ENCODE assay signal across 28 cellular contexts in the genomic region with DNA sequence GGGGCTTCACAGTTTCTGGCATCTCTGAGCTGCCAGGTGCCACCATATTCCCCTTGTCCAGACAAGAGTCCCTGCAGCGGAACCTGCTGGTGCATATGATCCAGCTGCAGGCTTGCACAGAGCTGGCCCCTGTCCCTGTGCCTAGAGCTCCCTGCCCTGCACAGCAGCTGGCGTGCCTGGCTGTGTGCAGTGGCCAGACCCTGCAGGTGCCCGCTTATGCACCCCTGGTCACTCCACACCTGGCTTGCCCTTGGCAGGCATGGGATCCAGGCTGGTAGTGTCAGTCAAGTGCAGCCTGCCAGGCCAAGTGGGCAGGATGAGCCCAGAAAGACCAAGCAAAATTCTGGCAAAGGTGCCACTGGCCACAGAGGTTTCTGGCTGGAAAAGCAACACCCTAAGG.
"Had no signal": no experiment of that assay in that cellular context is flagged by ENCODE, and none has a peak within 500 bp of the region (broad histone marks: within the 10 kb centered on the region; RNA-seq: fewer than 3 reads in every experiment).

No MANE protein-coding gene starts in this region.

- H3K4me3 ChIP-seq: coronary artery, dorsolateral prefrontal cortex, esophagus muscularis mucosa, gastrocnemius medialis had no signal

- DNase-seq: activated B cell treated with CpG ODN at 0.5 μM for 24 hours; activated CD4-positive, alpha-beta memory T cell treated with anti-CD3 and anti-CD28 coated beads for 36 hours; activated CD4-positive, alpha-beta T cell treated with anti-CD3 and anti-CD28 coated beads for 48 hours; activated CD8-positive, alpha-beta memory T cell treated with anti-CD3 and anti-CD28 coated beads, Interleukin-2, amount 50 U/mL, for 48 hours; activated effector memory CD4-positive, alpha-beta T cell treated with Interleukin-2 at 50 U/mL for 16 hours; activated gamma-delta T cell treated with Interleukin-2 at 50 U/mL for 16 hours; activated naive CD4-positive, alpha-beta T cell treated with anti-CD3 and anti-CD28 coated beads, Interleukin-2, amount 50 U/mL, for 16 hours; activated naive CD4-positive, alpha-beta T cell treated with Interleukin-2 at 50 U/mL for 16 hours; activated T-cell treated with anti-CD3 and anti-CD28 coated beads for 4 hours; activated T-cell treated with anti-CD3 and anti-CD28 coated beads, Interleukin-2, amount 50 U/mL, for 4 hours; amniotic stem cell; anterior cingulate cortex; brain microvascular endothelial cell; dorsolateral prefrontal cortex; effector memory CD4-positive, alpha-beta T cell; endodermal cell; erythroblast; foreskin keratinocyte; glutamatergic neuron; T-helper 1 cell; T-helper 17 cell; T1000; WERI-Rb-1 had no signal

- ATAC-seq: activated CD4-positive, CD25-positive, alpha-beta regulatory T cell treated with anti-CD3 and anti-CD28 coated beads, Interleukin-2, amount 50 U/mL, for 24 hours; activated T-cell treated with anti-CD3 and anti-CD28 coated beads, Interleukin-2, amount 50 U/mL, for 4 hours; activated T-helper 17 cell treated with anti-CD3 and anti-CD28 coated beads, Interleukin-2, amount 50 U/mL, for 72 hours; foreskin keratinocyte; T-helper 17 cell had no signal

- H3K4me1 ChIP-seq: esophagus muscularis mucosa, foreskin keratinocyte had no signal

- H3K27ac ChIP-seq: brain microvascular endothelial cell, coronary artery, esophagus muscularis mucosa, foreskin keratinocyte, WERI-Rb-1 had no signal

- H3K9me3 ChIP-seq: esophagus muscularis mucosa, gastrocnemius medialis had no signal

- H3K27me3 ChIP-seq: brain microvascular endothelial cell, dorsolateral prefrontal cortex, esophagus muscularis mucosa, foreskin keratinocyte, gastrocnemius medialis had no signal
